In genomic region chr18:49853436-49853835, GRCh38 we compare ENCODE assay signal across 20 cellular contexts. TPM values are rescaled to one million over a fixed set of nuclear protein-coding genes. Genes with fewer than 3 reads are reported as not detected.
DNase-seq lines count a peak whose midpoint lies in the region; ATAC-seq, FAIRE-seq and TF ChIP-seq lines count a peak whose summit lies in the region.
"Had no signal": no experiment of that assay in that cellular context is flagged by ENCODE, and none has a peak within 500 bp of the region (broad histone marks: within the 10 kb centered on the region; RNA-seq: fewer than 3 reads in every experiment).

No MANE protein-coding gene starts in this region.

- H2BK12ac ChIP-seq in H1 (ENCODE audit: low read depth, low read length): no peak overlapping the region
- no peak overlapping the region for H2BK12ac ChIP-seq in neuronal stem cell (ENCODE audit: low read length)

- H3K27ac ChIP-seq in coronary artery: no peak overlapping the region
- no peak overlapping the region for H3K27ac ChIP-seq in H1 (ENCODE audit: low read depth, low read length)
- H3K27ac ChIP-seq in neuronal stem cell (replicated peaks; ENCODE audit: low read length): no peak overlapping the region
- H3K27ac ChIP-seq in vagina: no peak overlapping the region
- H3K27ac ChIP-seq: GM23248 had no signal

- POLR2A ChIA-PET in H1 (lab: Charles Lee; ENCODE audit: partially characterized antibody): no interaction called here

- H3K56ac ChIP-seq in H1 (replicated peaks; ENCODE audit: insufficient read length, low read depth, low read length): no peak overlapping the region

- peaks cover 0 to 2% of the 10 kb centered on the region in 2 experiments for H4K20me1 ChIP-seq in H1 (replicated peaks in 1 of 2; ENCODE audit: control insufficient read depth in 1 of 2, insufficient read depth in 2 of 2, low read length in 2 of 2)

- intact Hi-C loops in vagina (cut with DNase I): no loop called here

- H3K27me3 ChIP-seq in H1 (replicated peaks in 1 of 4; ENCODE audit: control insufficient read depth in 3 of 4, extremely low read depth in 1 of 4, insufficient read depth in 3 of 4, low read length in 3 of 4) (no peaks in the 10 kb centered on the region; a peak in 1 of 7 replicates), neuronal stem cell (ENCODE audit: control insufficient read depth in 3 of 3, insufficient read depth in 3 of 3, low read depth in 1 of 3, low read length in 3 of 3) (peaks cover 0 to 48% (median 0%) of the 10 kb centered on the region in 3 experiments), vagina (no peaks in the 10 kb centered on the region)

- H3K9ac ChIP-seq in H1 (replicated peaks in 1 of 4; ENCODE audit: extremely low read depth in 1 of 4, low read depth in 3 of 4, low read length in 3 of 4): no peak overlapping the region
- H3K9ac ChIP-seq in neuronal stem cell (ENCODE audit: low read depth, low read length, poor library complexity): no peak overlapping the region
- H3K9ac ChIP-seq: GM23248 had no signal

- peak; percentile 66 for DNase-seq in coronary artery (ENCODE audit: low spot score)
- no peak for DNase-seq in H1 (ENCODE audit: low read depth in 1 of 2, low spot score in 2 of 2)
- DNase-seq in neuronal stem cell (ENCODE audit: low spot score): no peak
- DNase-seq in vagina (ENCODE audit: extremely low spot score in 2 of 2): peak; percentile 49 to 64
- DNase-seq in RPMI8226: no peak
- DNase-seq in NCI-H1048 (lab: John Stamatoyannopoulos, UW): no peak
- DNase-seq: C1 segment of cervical spinal cord; Calu3; CD4-positive, alpha-beta memory T cell; COR-L47; DMS53; DMS79 treated with DMSO at 0.1 percent for 48 hours; GF-D8; GM23248; H9 had no signal

- no peak overlapping the region for H3K4ac ChIP-seq in H1 (replicated peaks; ENCODE audit: insufficient read length, low read depth, low read length)
- no peak overlapping the region for H3K4ac ChIP-seq in neuronal stem cell (ENCODE audit: low read length)

- ATAC-seq in GM19035 (IDR thresholded peaks at IDR 0.05; ENCODE audit: unreplicated experiment): no peak
- ATAC-seq: HCT116 had no signal

- no peak overlapping the region for H2AFZ ChIP-seq in H1 (ENCODE audit: low read length)
- no peak overlapping the region for H2AFZ ChIP-seq in neuronal stem cell (ENCODE audit: low read length)
- H2AFZ ChIP-seq: GM23248 had no signal

- H3K23me2 ChIP-seq in H1 (ENCODE audit: low read depth, low read length): no peaks in the 10 kb centered on the region

- TF ChIP-seq CTCF in coronary artery (IDR thresholded peaks at IDR 0.05): no peak
- no peak for TF ChIP-seq CTCF in H1 (IDR thresholded peaks at IDR 0.05; ENCODE audit: control extremely low read depth in 1 of 3, insufficient read depth in 1 of 3, low read depth in 1 of 3, low read length in 3 of 3)
- no peak for TF ChIP-seq CTCF in vagina (IDR thresholded peaks at IDR 0.05)

- TF ChIP-seq POLR2A in H1 (IDR thresholded peaks at IDR 0.05; ENCODE audit: control extremely low read depth in 1 of 2, low read depth in 2 of 2, low read length in 2 of 2) (no peak), vagina (IDR thresholded peaks at IDR 0.05) (no peak)

- H2BK120ac ChIP-seq in H1 (replicated peaks; ENCODE audit: low read depth, low read length): no peak overlapping the region
- H2BK120ac ChIP-seq in neuronal stem cell (ENCODE audit: low read depth, low read length): no peak overlapping the region

- H4K8ac ChIP-seq in H1 (ENCODE audit: extremely low read depth, insufficient read depth, low read length) (0 out of 2 replicates have a peak overlapping the region, but pooled peaks have one; percentile 21), neuronal stem cell (ENCODE audit: low read depth, low read length) (no peak overlapping the region)

- H3K4me2 ChIP-seq in H1 (ENCODE audit: insufficient read depth in 1 of 2, low read depth in 2 of 2, low read length in 2 of 2) (no peak overlapping the region), neuronal stem cell (ENCODE audit: insufficient read depth, low read length, poor library complexity, severe bottlenecking) (no peak overlapping the region)

- H3K79me1 ChIP-seq in H1 (ENCODE audit: low read depth, low read length): no peaks in the 10 kb centered on the region
- H3K79me1 ChIP-seq in neuronal stem cell (ENCODE audit: low read depth, low read length): no peaks in the 10 kb centered on the region

- H2BK20ac ChIP-seq in H1 (ENCODE audit: low read length): no peak overlapping the region

- H3K79me2 ChIP-seq in H1 (ENCODE audit: control insufficient read depth in 1 of 2, insufficient read depth in 2 of 2, low read length in 2 of 2): no peaks in the 10 kb centered on the region

- H3K14ac ChIP-seq in H1 (ENCODE audit: insufficient read length): no peak overlapping the region
- H3K14ac ChIP-seq in neuronal stem cell (ENCODE audit: low read length): no peak overlapping the region

- H2BK15ac ChIP-seq in H1 (ENCODE audit: low read length): no peak overlapping the region
- H2BK15ac ChIP-seq in neuronal stem cell (ENCODE audit: low read length): no peak overlapping the region

- H3K4me1 ChIP-seq in H1 (replicated peaks in 1 of 4; ENCODE audit: control insufficient read depth in 3 of 4, insufficient read depth in 4 of 4, low read length in 3 of 4) (peaks cover under 1 to 11% (median 5%) of the 10 kb centered on the region in 4 experiments), neuronal stem cell (ENCODE audit: control insufficient read depth in 2 of 2, insufficient read depth in 1 of 2, low read depth in 1 of 2, low read length in 2 of 2) (peaks cover 8 to 10% of the 10 kb centered on the region in 2 donors), vagina (no peaks in the 10 kb centered on the region)

- H2BK5ac ChIP-seq in H1 (ENCODE audit: low read depth, low read length) (no peak overlapping the region), neuronal stem cell (ENCODE audit: low read length) (no peak overlapping the region)

- no peak for FAIRE-seq in H1 (lab: Jason Lieb, UNC)
- FAIRE-seq: GM12891, GM18507, GM19239 had no signal

- no peaks in the 10 kb centered on the region for H3K36me3 ChIP-seq in H1 (ENCODE audit: control insufficient read depth in 2 of 4, insufficient read depth in 4 of 4, low read length in 3 of 4)
- no peaks in the 10 kb centered on the region for H3K36me3 ChIP-seq in neuronal stem cell (replicated peaks in 1 of 2; ENCODE audit: control insufficient read depth in 2 of 2, insufficient read depth in 2 of 2, low read length in 2 of 2)
- no peaks in the 10 kb centered on the region for H3K36me3 ChIP-seq in vagina

- CTCF ChIA-PET in H1 (lab: Charles Lee; ENCODE audit: partially characterized antibody): interaction anchor here (0.8 to 14.2 kb wide), 4 partner anchors 6 to 350 kb away, joined by 3 to 157 read pairs (median 4); no protein-coding TSS in a partner anchor

- no peak overlapping the region; the same call in 1 of the 2 replicates for H2AK5ac ChIP-seq in H1 (ENCODE audit: low read depth, low read length)
- H2AK5ac ChIP-seq in neuronal stem cell (ENCODE audit: low read depth, low read length): peak overlapping the region; percentile 73

- H3K23ac ChIP-seq in H1 (ENCODE audit: insufficient read length): no peak overlapping the region
- no peak overlapping the region for H3K23ac ChIP-seq in neuronal stem cell (ENCODE audit: low read depth, low read length, poor library complexity)

- no peak for TF ChIP-seq RAD21 in H1 (IDR thresholded peaks at IDR 0.05 in 1 of 2, conservative IDR thresholded peaks at IDR 0.05 in 1 of 2; ENCODE audit: low read depth in 2 of 2, low read length in 2 of 2)

- no peak for TF ChIP-seq EP300 in H1 (IDR thresholded peaks at IDR 0.05; ENCODE audit: borderline replicate concordance in 1 of 2, low read depth in 2 of 2, low read length in 2 of 2)

- WGBS in H1 (ENCODE audit: extremely low coverage in 1 of 2, insufficient coverage in 1 of 2, insufficient read length in 1 of 2, insufficient replicate concordance in 2 of 2, low coverage in 1 of 2, low lambda C conversion rate in 2 of 2, missing lambda C conversion rate in 1 of 2), 2 experiments: 91% methylated on average over 8 of the region's 8 CpGs; no CpG with 5 or more reads in 1 of the 2 experiments
- WGBS in neuronal stem cell (ENCODE audit: extremely low coverage in 2 of 2, insufficient read length in 2 of 2, insufficient replicate concordance in 1 of 2), 2 donors: no CpG with 5 or more reads among the region's 8 CpGs

- H4K5ac ChIP-seq in H1 (ENCODE audit: insufficient read length, low read depth, low read length): no peak overlapping the region

- H4K91ac ChIP-seq in H1 (replicated peaks; ENCODE audit: insufficient read length, low read length) (no peak overlapping the region), neuronal stem cell (ENCODE audit: low read depth, low read length, poor library complexity) (no peak overlapping the region)

- H3K18ac ChIP-seq in H1 (ENCODE audit: extremely low read depth, low read length) (no peak overlapping the region), neuronal stem cell (ENCODE audit: low read length) (peak overlapping the region; percentile 6)

- H3K4me3 ChIP-seq in coronary artery: no peak overlapping the region
- no peak overlapping the region for H3K4me3 ChIP-seq in H1 (ENCODE audit: extremely low read depth in 1 of 4, insufficient read depth in 2 of 4, low read depth in 3 of 4, low read length in 4 of 4)
- H3K4me3 ChIP-seq in neuronal stem cell (ENCODE audit: low read length in 2 of 2): no peak overlapping the region
- H3K4me3 ChIP-seq in vagina: no peak overlapping the region
- H3K4me3 ChIP-seq: GM23248 had no signal

- H3K9me3 ChIP-seq in H1 (ENCODE audit: insufficient read depth in 2 of 2, low read depth in 1 of 2, low read length in 1 of 2): no peaks in the 10 kb centered on the region
- H3K9me3 ChIP-seq in neuronal stem cell (replicated peaks in 1 of 2; ENCODE audit: control insufficient read depth in 2 of 2, insufficient read depth in 1 of 2, low read depth in 1 of 2, low read length in 2 of 2): no peaks in the 10 kb centered on the region
- H3K9me3 ChIP-seq in vagina: no peaks in the 10 kb centered on the region

TF ChIP-seq in H1, 55 proteins besides CTCF, POLR2A, EP300 and RAD21 (continues in another document):
- no peak for TF ChIP-seq PHF8 (conservative IDR thresholded peaks at IDR 0.05; ENCODE audit: low read depth, low read length)
- no peak for TF ChIP-seq YY1 (IDR thresholded peaks at IDR 0.05; ENCODE audit: low read depth, low read length)
- TF ChIP-seq FOSL1 (IDR thresholded peaks at IDR 0.05; ENCODE audit: insufficient read depth, low read depth, low read length): no peak
- no peak for TF ChIP-seq CHD1 (IDR thresholded peaks at IDR 0.05; ENCODE audit: low read depth, low read length)

RNA-seq across cellular contexts. Expression of gene ACAA2, which starts 40.1 kb away (rescaled TPM):
- 151 and 152 TPM in 2 replicates for total RNA-seq in H1 (2021; fragmentation: NEBNext Ultra II Directional; extraction: Animal tissue kit (Norgen Biotek cat#: 25700))
- polyA plus RNA-seq in H1 (2011; rRNA removed): 42.1 and 63.4 TPM in 2 replicates
- 78.5 TPM for polyA plus RNA-seq in H1 (2011; cell fraction: cytosol; rRNA removed)
- polyA plus RNA-seq in H1 (2011; cell fraction: nucleus; rRNA removed): 29.4 TPM
- polyA plus RNA-seq in H1 (2012, experiment 1 of 2): 154 to 191 TPM (median 158 TPM) in 4 replicates
- 29.5 TPM for polyA plus RNA-seq in H1 (2012, experiment 2 of 2)
- polyA plus RNA-seq in H1 (2013, experiment 1 of 2): 71.3 TPM
- polyA plus RNA-seq in H1 (2013, experiment 2 of 2): 71.4 TPM
- 66.7 and 74.4 TPM in 2 replicates for polyA minus RNA-seq in H1 (2011; rRNA and poly(A)+ RNA removed)
- polyA minus RNA-seq in H1 (2011; cell fraction: cytosol; rRNA and poly(A)+ RNA removed): 32.4 TPM
- 27.7 TPM for polyA minus RNA-seq in H1 (2011; cell fraction: nucleus; rRNA and poly(A)+ RNA removed)
- 32.3 TPM for polyA plus RNA-seq in neuronal stem cell (2013, experiment 1 of 2)
- 32.1 TPM for polyA plus RNA-seq in neuronal stem cell (2013, experiment 2 of 2)
- total RNA-seq in vagina: 50.6 TPM

Comparison
In these comparisons a context has a peak if more than half of its experiments do, and no peak if none do; other contexts are left out.
1. DNase-seq: peak in coronary artery (single experiment) and vagina (2 of 2); none in H1 (0 of 2), neuronal stem cell (single experiment), RPMI8226 (single experiment) and NCI-H1048 (single experiment).